ENCODE assay signal across 14 cellular contexts in genomic region chr11:32062540-32062939, GRCh38. TPM values are rescaled to one million over a fixed set of nuclear protein-coding genes. Genes with fewer than 3 reads are reported as not detected.
DNase-seq lines count a peak whose midpoint lies in the region.
"Had no signal": no experiment of that assay in that cellular context is flagged by ENCODE, and none has a peak within 500 bp of the region (broad histone marks: within the 10 kb centered on the region; RNA-seq: fewer than 3 reads in every experiment).

No MANE protein-coding gene starts in this region.

- DNase-seq in NCI-H1694 treated with DMSO at 0.1 percent for 48 hours (lab: John Stamatoyannopoulos, UW) (peak; percentile 15), NCI-H1694 (lab: John Stamatoyannopoulos, UW) (no peak), cerebellum (ENCODE audit: low spot score) (peak; percentile 13), middle frontal gyrus (ENCODE audit: extremely low spot score, low spot score) (peak; percentile 16), SHP77 treated with DMSO at 0.1 percent for 48 hours (lab: John Stamatoyannopoulos, UW) (no peak), activated gamma-delta T cell treated with Interleukin-2 at 50 U/mL for 16 hours (no peak)
- no peak for DNase-seq in activated T-cell treated with anti-CD3 and anti-CD28 coated beads, Interleukin-2, amount 50 U/mL, for 24 hours
- DNase-seq: CD8-positive, alpha-beta memory T cell; COR-L47; GF-D8; H7; IMR-90 had no signal

- H3K36me3 Mint-ChIP-seq in activated T-cell treated with anti-CD3 and anti-CD28 coated beads, Interleukin-2, amount 50 U/mL, for 24 hours (ENCODE audit: low read depth), result no peaks in the 10 kb centered on the region
- H3K36me3 Mint-ChIP-seq: CD8-positive, alpha-beta memory T cell had no signal

- no peaks in the 10 kb centered on the region for H3K4me1 Mint-ChIP-seq in activated T-cell treated with anti-CD3 and anti-CD28 coated beads, Interleukin-2, amount 50 U/mL, for 24 hours (ENCODE audit: low read depth)
- H3K4me1 Mint-ChIP-seq: B cell; CD8-positive, alpha-beta memory T cell; GM23338 had no signal

- peaks cover 55% of the 10 kb centered on the region for H3K27me3 Mint-ChIP-seq in activated T-cell treated with anti-CD3 and anti-CD28 coated beads, Interleukin-2, amount 50 U/mL, for 24 hours

- no peak overlapping the region for H3K4me3 Mint-ChIP-seq in activated T-cell treated with anti-CD3 and anti-CD28 coated beads, Interleukin-2, amount 50 U/mL, for 24 hours
- H3K4me3 Mint-ChIP-seq: B cell; CD8-positive, alpha-beta memory T cell; GM23338 had no signal

- H3K9me3 Mint-ChIP-seq in activated T-cell treated with anti-CD3 and anti-CD28 coated beads, Interleukin-2, amount 50 U/mL, for 24 hours, result no peaks in the 10 kb centered on the region
- H3K9me3 Mint-ChIP-seq: CD8-positive, alpha-beta memory T cell; GM23338 had no signal

- no peak overlapping the region for H3K27ac Mint-ChIP-seq in activated T-cell treated with anti-CD3 and anti-CD28 coated beads, Interleukin-2, amount 50 U/mL, for 24 hours
- H3K27ac Mint-ChIP-seq: B cell; CD8-positive, alpha-beta memory T cell; GM23338 had no signal

RNA-seq across cellular contexts. Expression of gene RCN1, which starts 28.3 kb away (rescaled TPM):
- 59.7 TPM for total RNA-seq in cerebellum

Comparison
In these comparisons a context has a peak if more than half of its experiments do, and no peak if none do; other contexts are left out.
1. DNase-seq: peak in NCI-H1694 treated with DMSO at 0.1 percent for 48 hours (single experiment), cerebellum (single experiment) and middle frontal gyrus (single experiment); none in NCI-H1694 (single experiment), activated T-cell treated with anti-CD3 and anti-CD28 coated beads, Interleukin-2, amount 50 U/mL, for 24 hours (single experiment), SHP77 treated with DMSO at 0.1 percent for 48 hours (single experiment) and activated gamma-delta T cell treated with Interleukin-2 at 50 U/mL for 16 hours (single experiment).